8 cellular contexts compared by ENCODE assay signal in the genomic region with DNA sequence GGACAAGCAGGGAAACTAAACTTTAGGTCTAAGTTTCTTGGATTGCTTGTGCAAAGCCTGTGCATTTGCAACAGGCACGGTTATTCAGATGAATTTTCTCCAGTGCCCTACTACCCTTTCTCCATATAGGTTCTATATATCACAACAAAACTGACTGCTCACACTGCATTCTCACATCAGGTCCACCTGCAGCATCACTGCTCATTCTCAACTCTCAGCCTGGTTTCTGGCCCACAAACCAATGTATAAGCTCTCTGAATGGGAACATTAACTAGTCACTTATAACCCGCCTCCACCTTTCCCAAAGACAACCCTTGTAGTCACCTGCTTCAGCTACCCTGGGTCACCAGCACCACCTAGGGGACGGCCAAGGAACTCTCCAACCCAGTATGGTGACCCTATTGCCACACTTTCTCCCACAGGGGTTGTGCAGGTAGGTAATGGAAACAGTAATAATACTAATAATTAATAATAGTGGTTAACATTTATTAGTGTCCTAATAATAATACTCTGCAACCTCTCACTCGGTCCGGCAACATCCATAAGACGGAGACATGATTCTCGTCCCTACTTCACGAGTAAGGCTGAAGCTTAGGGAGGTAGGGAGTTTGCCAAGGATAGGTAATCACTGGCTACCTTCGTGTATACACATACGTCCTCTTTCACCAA.
A peak's percentile ranks its signal among the peaks of the same experiment; 100 is the strongest.
DNase-seq lines count a peak whose midpoint lies in the region; ATAC-seq and TF ChIP-seq lines count a peak whose summit lies in the region.

No MANE protein-coding gene starts in this region.

- no peaks in the 10 kb centered on the region for H3K36me3 ChIP-seq in CD4-positive, CD25-positive, alpha-beta regulatory T cell (ENCODE audit: control insufficient read depth, insufficient read depth, low read length)
- peaks cover 53 to 88% (median 70%) of the 10 kb centered on the region in 3 donors for H3K36me3 ChIP-seq in tibial artery

- no peaks in the 10 kb centered on the region for H3K27me3 ChIP-seq in CD4-positive, CD25-positive, alpha-beta regulatory T cell (ENCODE audit: control insufficient read depth, insufficient read depth, low read length)
- no peaks in the 10 kb centered on the region for H3K27me3 ChIP-seq in tibial artery

- in situ Hi-C loops in T47D (cut with HindIII; ENCODE audit: low pct_unique_long_range_greater_than_20kb, low sequenced_read_pairs): no loop called here

- intact Hi-C loops in tibial artery (cut with DNase I; ENCODE audit: low total_unique reads): no loop called here

- H3K4me3 Mint-ChIP-seq in CD4-positive, CD25-positive, alpha-beta regulatory T cell: no peak overlapping the region

- no peaks in the 10 kb centered on the region for H3K27me3 Mint-ChIP-seq in CD4-positive, CD25-positive, alpha-beta regulatory T cell

- H3K27ac ChIP-seq in CD4-positive, CD25-positive, alpha-beta regulatory T cell (ENCODE audit: insufficient read depth, low read length, poor library complexity, severe bottlenecking): no peak overlapping the region
- H3K27ac ChIP-seq in tibial artery: no peak overlapping the region

- peaks cover 0 to 1% (median 0%) of the 10 kb centered on the region in 7 donors for H3K9me3 Mint-ChIP-seq in CD4-positive, CD25-positive, alpha-beta regulatory T cell

- peaks cover 30% of the 10 kb centered on the region for H3K36me3 Mint-ChIP-seq in CD4-positive, CD25-positive, alpha-beta regulatory T cell

- ATAC-seq in CD4-positive, CD25-positive, alpha-beta regulatory T cell (ENCODE audit: low read depth in 2 of 2): peak; percentile 40 to 65
- ATAC-seq in GM19035 (IDR thresholded peaks at IDR 0.05; ENCODE audit: unreplicated experiment): peak; percentile 65

- no peaks in the 10 kb centered on the region for H3K4me1 ChIP-seq in CD4-positive, CD25-positive, alpha-beta regulatory T cell (ENCODE audit: control insufficient read depth, insufficient read depth, low read length, poor library complexity, severe bottlenecking)
- H3K4me1 ChIP-seq in tibial artery: no peaks in the 10 kb centered on the region

- DNase-seq in CD4-positive, CD25-positive, alpha-beta regulatory T cell: peak; percentile 23 to 64 (median 51)
- DNase-seq in Jurkat, Clone E6-1 (ENCODE audit: low read depth, low spot score): peak; percentile 41
- DNase-seq in T-helper 9 cell: peak; percentile 40
- DNase-seq in T47D (ENCODE audit: low read depth in 1 of 2, low spot score in 1 of 2): peak; percentile 22 to 55
- peak; percentile 4 for DNase-seq in midbrain (lab: John Stamatoyannopoulos, UW)
- no peak for DNase-seq in tibial artery
- DNase-seq in medulla oblongata (ENCODE audit: extremely low spot score): no peak

- H3K4me1 Mint-ChIP-seq in CD4-positive, CD25-positive, alpha-beta regulatory T cell: peaks cover 0 to 23% (median 9%) of the 10 kb centered on the region in 4 donors

- peak; percentile 33 to 39 for TF ChIP-seq CTCF in tibial artery (IDR thresholded peaks at IDR 0.05)

- no peak overlapping the region for H3K27ac Mint-ChIP-seq in CD4-positive, CD25-positive, alpha-beta regulatory T cell

- H3K4me3 ChIP-seq in CD4-positive, CD25-positive, alpha-beta regulatory T cell (ENCODE audit: low read depth, low read length): no peak overlapping the region
- no peak overlapping the region for H3K4me3 ChIP-seq in Jurkat, Clone E6-1 (ENCODE audit: low read length)
- H3K4me3 ChIP-seq in tibial artery: no peak overlapping the region

- H3K9me3 ChIP-seq in CD4-positive, CD25-positive, alpha-beta regulatory T cell (ENCODE audit: control insufficient read depth in 2 of 2, low read length in 2 of 2): no peaks in the 10 kb centered on the region
- H3K9me3 ChIP-seq in tibial artery: no peaks in the 10 kb centered on the region

Comparison
In these comparisons a context has a peak if more than half of its experiments do, and no peak if none do; other contexts are left out.
1. DNase-seq: peak in CD4-positive, CD25-positive, alpha-beta regulatory T cell (3 of 3), Jurkat, Clone E6-1 (single experiment), T-helper 9 cell (single experiment), T47D (2 of 2) and midbrain (single experiment); none in tibial artery (0 of 2) and medulla oblongata (single experiment).